9 cellular contexts compared by ENCODE assay signal in genomic region chr14:58343535-58343934, GRCh38. TPM values are rescaled to one million over a fixed set of nuclear protein-coding genes. Genes with fewer than 3 reads are reported as not detected.
A peak's percentile ranks its signal among the peaks of the same experiment; 100 is the strongest.
DNase-seq lines count a peak whose midpoint lies in the region; ATAC-seq, FAIRE-seq and TF ChIP-seq lines count a peak whose summit lies in the region.
"Not testable (repeated sequence)": the region's sequence is repeated elsewhere in the genome, so short reads cannot be mapped to it uniquely, and the experiment has no call there.
"Had no signal": no experiment of that assay in that cellular context is flagged by ENCODE, and none has a peak within 500 bp of the region (broad histone marks: within the 10 kb centered on the region; RNA-seq: fewer than 3 reads in every experiment).

No MANE protein-coding gene starts in this region.

- H3K4me3 ChIP-seq in A549; GM23338; IMR-90 (ENCODE audit: insufficient read depth, low read depth, low read length); K562; cardiac muscle cell: not testable (repeated sequence)

- dilution Hi-C loops in IMR-90 (cut with HindIII; ENCODE audit: low sequenced_read_pairs, unreplicated experiment) = not testable (repeated sequence)

- H3K4ac ChIP-seq in IMR-90 (ENCODE audit: low read depth, low read length) = not testable (repeated sequence)

- not testable (repeated sequence) for H4K20me1 ChIP-seq in GM23338 (replicated peaks; ENCODE audit: insufficient read depth); IMR-90 (ENCODE audit: insufficient read depth, low read length); K562 (replicated peaks; ENCODE audit: control insufficient read depth, insufficient read depth, low read length)

- H2BK15ac ChIP-seq in IMR-90 (ENCODE audit: low read depth, low read length) = not testable (repeated sequence)

- CTCF ChIA-PET in A549 (lab: Yijun Ruan, JAX) = interaction anchor here (0.6 to 0.9 kb wide), 3 partner anchors 9 to 57 kb away, joined by 3 to 4 read pairs (median 3); no protein-coding TSS in a partner anchor
- CTCF ChIA-PET in IMR-90 (lab: Yijun Ruan, JAX); K562 (lab: Yijun Ruan, JAX; ENCODE audit: low intra/inter-chr PET ratio): not testable (repeated sequence)

- not testable (repeated sequence) for H3K27me3 ChIP-seq in GM23338 (ENCODE audit: insufficient read depth); IMR-90 (ENCODE audit: control insufficient read depth, insufficient read depth, low read length); K562 (ENCODE audit: control insufficient read depth in 2 of 2, insufficient read depth in 2 of 2, low read length in 2 of 2); cardiac muscle cell

- not testable (repeated sequence) for H2AK9ac ChIP-seq in IMR-90 (replicated peaks; ENCODE audit: low read depth, low read length, poor library complexity)

- in situ Hi-C loops in IMR-90 (cut with MboI; ENCODE audit: low sequenced_read_pairs); K562 (cut with MboI): not testable (repeated sequence)

- not testable (repeated sequence) for BruUV-seq in IMR-90 (replicated peaks; lab: Mats Ljungman, UMichigan); K562 (replicated peaks; lab: Mats Ljungman, UMichigan)

- peak overlapping the region; percentile 76 for H3K27ac Mint-ChIP-seq in GM23338

- not testable (repeated sequence) for H3K9me3 Mint-ChIP-seq in GM23338

- POLR2A ChIA-PET in A549 (lab: Yijun Ruan, JAX); IMR-90 (lab: Charles Lee; ENCODE audit: unreplicated experiment): not testable (repeated sequence)
- POLR2A ChIA-PET in K562 (lab: Yijun Ruan, JAX) = interaction anchor here (0.9 kb wide), 1 partner anchor 99 kb away, joined by 3 read pairs; the partner anchor contains the start of gene PSMA3

- H3K27ac ChIP-seq in A549; GM23338 (ENCODE audit: low read depth); IMR-90 (ENCODE audit: insufficient read depth, low read length); K562 (ENCODE audit: extremely low read depth, low read depth, low read length): not testable (repeated sequence)
- H3K27ac ChIP-seq in cardiac muscle cell = peak overlapping the region; percentile 33

- not testable (repeated sequence) for H2BK5ac ChIP-seq in IMR-90 (ENCODE audit: low read depth, low read length, poor library complexity, severe bottlenecking)

- not testable (repeated sequence) for H3K9ac ChIP-seq in IMR-90 (ENCODE audit: low read depth, low read length); K562 (ENCODE audit: insufficient read depth in 1 of 2, low read depth in 2 of 2, low read length in 2 of 2)

- not testable (repeated sequence) for H3K9me2 ChIP-seq in GM23338 (ENCODE audit: insufficient read depth)

- TF ChIP-seq CTCF in A549 (IDR thresholded peaks at IDR 0.05); GM23338 (conservative IDR thresholded peaks at IDR 0.05; ENCODE audit: low read depth in 2 of 2); IMR-90 (conservative IDR thresholded peaks at IDR 0.05; ENCODE audit: low read depth, low read length); K562 (IDR thresholded peaks at IDR 0.05 in 2 of 3, conservative IDR thresholded peaks at IDR 0.05 in 1 of 3; ENCODE audit: insufficient read depth in 2 of 3, low read depth in 1 of 3, low read length in 3 of 3); cardiac muscle cell (IDR thresholded peaks at IDR 0.05; ENCODE audit: low read depth, low read length): not testable (repeated sequence)

- not testable (repeated sequence) for H2BK120ac ChIP-seq in IMR-90 (ENCODE audit: low read depth, low read length)

- not testable (repeated sequence) for H3K36me3 ChIP-seq in GM23338 (ENCODE audit: insufficient read depth)
- H3K36me3 ChIP-seq in IMR-90 (ENCODE audit: control insufficient read depth, insufficient read depth, low read length) (peaks cover 20% of the 10 kb centered on the region), K562 (ENCODE audit: control insufficient read depth, insufficient read depth, low read length) (peaks cover 15% of the 10 kb centered on the region; the same call in 2 of the 3 replicates), cardiac muscle cell (peaks cover 38% of the 10 kb centered on the region)

- H3K79me1 ChIP-seq in IMR-90 (ENCODE audit: low read depth in 1 of 2, low read length in 2 of 2) = not testable (repeated sequence)

- DNase-seq in A549 (ENCODE audit: low read depth in 1 of 2, low spot score in 1 of 2); GM23338 (ENCODE audit: low spot score); IMR-90; K562 (ENCODE audit: extremely low read depth in 1 of 4, low spot score in 3 of 4); cardiac muscle cell (ENCODE audit: low read depth in 1 of 2, low spot score in 1 of 2): not testable (repeated sequence)

- not testable (repeated sequence) for H3K4me1 ChIP-seq in A549; GM23338 (ENCODE audit: insufficient read depth); IMR-90 (ENCODE audit: control insufficient read depth, insufficient read depth, low read length); K562 (replicated peaks in 1 of 2; ENCODE audit: control insufficient read depth in 2 of 2, insufficient read depth in 2 of 2, low read length in 2 of 2); cardiac muscle cell (ENCODE audit: low read depth)

- H3K9me3 ChIP-seq in A549; IMR-90 (ENCODE audit: control insufficient read depth, insufficient read depth, low read length); K562 (replicated peaks; ENCODE audit: control insufficient read depth, insufficient read depth, low read depth, low read length); cardiac muscle cell (ENCODE audit: low read depth): not testable (repeated sequence)

- H3K36me3 Mint-ChIP-seq in GM23338 (ENCODE audit: low read depth) = peaks cover 12% of the 10 kb centered on the region; the same call in 2 of the 3 replicates

- not testable (repeated sequence) for H3F3A ChIP-seq in GM23338 (replicated peaks; ENCODE audit: low read depth)

- H4K91ac ChIP-seq in IMR-90 (ENCODE audit: insufficient read depth, low read depth, low read length) = not testable (repeated sequence)

- H2AFZ ChIP-seq in GM23338; IMR-90 (replicated peaks; ENCODE audit: low read length, poor library complexity); K562 (ENCODE audit: low read depth, low read length): not testable (repeated sequence)

- not testable (repeated sequence) for H3K9me1 ChIP-seq in IMR-90 (ENCODE audit: insufficient read depth, low read length); K562 (ENCODE audit: control insufficient read depth, insufficient read depth, low read length)

- H3K4me1 Mint-ChIP-seq in GM23338 = not testable (repeated sequence)

- not testable (repeated sequence) for H3K4me3 Mint-ChIP-seq in GM23338

- not testable (repeated sequence) for H3K79me2 ChIP-seq in GM23338 (replicated peaks; ENCODE audit: insufficient read depth); K562 (ENCODE audit: control insufficient read depth, insufficient read depth, low read length)

- H2BK20ac ChIP-seq in IMR-90 (ENCODE audit: low read depth, low read length) = not testable (repeated sequence)

- H3K27me3 Mint-ChIP-seq in GM23338 (ENCODE audit: insufficient read depth, low read depth, poor library complexity) = not testable (repeated sequence)

- not testable (repeated sequence) for TF ChIP-seq EP300 in A549 (IDR thresholded peaks at IDR 0.05); K562 (IDR thresholded peaks at IDR 0.05; ENCODE audit: low read length)

- H4K5ac ChIP-seq in IMR-90 (ENCODE audit: low read depth, low read length) = not testable (repeated sequence)

- not testable (repeated sequence) for H3K18ac ChIP-seq in IMR-90 (ENCODE audit: low read depth, low read length)

- 94% methylated on average over 3 of the region's 3 CpGs for WGBS in A549 (ENCODE audit: missing lambda C conversion rate)
- no CpG with 5 or more reads among the region's 3 CpGs for WGBS in IMR-90 (ENCODE audit: extremely low coverage in 2 of 2, insufficient read length in 1 of 2), 2 experiments
- 83% methylated on average over 2 of the region's 3 CpGs for WGBS in K562 (ENCODE audit: insufficient coverage, low coverage, missing lambda C conversion rate)

- not testable (repeated sequence) for FAIRE-seq in A549 (lab: Jason Lieb, UNC); K562 (lab: Jason Lieb, UNC)

- TF ChIP-seq RAD21 in A549 (conservative IDR thresholded peaks at IDR 0.05 in 1 of 2, IDR thresholded peaks at IDR 0.05 in 1 of 2); IMR-90 (IDR thresholded peaks at IDR 0.05; ENCODE audit: low read length); K562 (CRISPR knock-in tag; conservative IDR thresholded peaks at IDR 0.05 in 1 of 2, IDR thresholded peaks at IDR 0.05 in 1 of 2): not testable (repeated sequence)

- not testable (repeated sequence) for ATAC-seq in A549; GM23338; IMR-90 (ENCODE audit: low read depth); K562

- not testable (repeated sequence) for H3K56ac ChIP-seq in IMR-90 (ENCODE audit: extremely low read depth, insufficient read depth, low read length)

- not testable (repeated sequence) for H4K8ac ChIP-seq in IMR-90 (ENCODE audit: low read depth in 2 of 2, low read length in 2 of 2)

- TF ChIP-seq POLR2A in A549 (IDR thresholded peaks at IDR 0.05; ENCODE audit: low read length); IMR-90 (IDR thresholded peaks at IDR 0.05; ENCODE audit: low read depth, low read length); K562 (conservative IDR thresholded peaks at IDR 0.05): not testable (repeated sequence)

- not testable (repeated sequence) for H3K23ac ChIP-seq in IMR-90 (ENCODE audit: low read depth, low read length)

- H2AK5ac ChIP-seq in IMR-90 (ENCODE audit: low read depth, low read length) = not testable (repeated sequence)

- H3K4me2 ChIP-seq in A549; GM23338; IMR-90 (ENCODE audit: low read depth, low read length); K562 (ENCODE audit: insufficient read depth, low read length): not testable (repeated sequence)

- H3K14ac ChIP-seq in IMR-90 (replicated peaks; ENCODE audit: low read depth, low read length) = not testable (repeated sequence)

- intact Hi-C loops in IMR-90 (cut with micrococcal nuclease); K562 (cut with micrococcal nuclease): not testable (repeated sequence)

RNA-seq across cellular contexts. Expression of gene ARID4A, which starts 45.2 kb away (rescaled TPM):
- 9.3 and 15.1 TPM in 2 replicates for polyA plus RNA-seq in A549 (2011; rRNA removed)
- polyA plus RNA-seq in A549 (2012; cell fraction: cytosol; rRNA removed) = 1.6 and 2.4 TPM in 2 replicates
- polyA plus RNA-seq in A549 (2012; cell fraction: nucleus; rRNA removed) = 2.0 and 2.5 TPM in 2 replicates
- 6.9 to 9.7 TPM (median 9.0 TPM) in 3 replicates for polyA plus RNA-seq in A549 (2017; fragmentation: RNase III; extraction: RNeasy Plus Mini Kit Qiagen cat#74134 plus additional on column Dnase treatment)
- polyA minus RNA-seq in A549 (2011; rRNA and poly(A)+ RNA removed) = 6.2 and 8.6 TPM in 2 replicates
- total RNA-seq in GM23338 (2014; rRNA removed; shearing (Covaris generic)) = 9.1 and 14.1 TPM in 2 replicates
- polyA plus RNA-seq in GM23338 (2016; fragmentation: Nextera tagmentation; extraction: Ambion mirVana) = 10.8 and 25.4 TPM in 2 replicates
- 3.8 and 6.7 TPM in 2 replicates for total RNA-seq in IMR-90 (2012; rRNA removed)
- 3.3 and 3.4 TPM in 2 replicates for polyA plus RNA-seq in IMR-90 (2012; rRNA removed)
- polyA plus RNA-seq in IMR-90 (2012; cell fraction: cytosol; rRNA removed) = 0.81 and 0.93 TPM in 2 replicates
- polyA plus RNA-seq in IMR-90 (2012; cell fraction: nucleus; rRNA removed; ENCODE audit: low replicate concordance) = 1.3 and 7.7 TPM in 2 replicates
- 15.6 and 79.0 TPM in 2 replicates for total RNA-seq in K562 (2011; cell fraction: chromatin; rRNA removed; ENCODE audit: low replicate concordance)
- 8.3 and 13.4 TPM in 2 replicates for total RNA-seq in K562 (2011; cell fraction: nucleolus; rRNA removed)
- 18.1 and 23.6 TPM in 2 replicates for total RNA-seq in K562 (2011; cell fraction: nucleoplasm; rRNA removed)
- total RNA-seq in K562 (2014; rRNA removed) = 6.5 and 6.9 TPM in 2 replicates
- total RNA-seq in K562 (2014; rRNA removed; fragmentation: Illumina TruSeq; extraction: Trizol) = 9.5 and 11.9 TPM in 2 replicates
- 8.4 and 8.7 TPM in 2 replicates for total RNA-seq in K562 (2015; rRNA removed; fragmentation: Illumina TruSeq; extraction: Trizol)
- 8.4 and 11.5 TPM in 2 replicates for total RNA-seq in K562 (2021)
- polyA plus RNA-seq in K562 (2011; rRNA removed) = 7.3 and 9.0 TPM in 2 replicates
- polyA plus RNA-seq in K562 (2011; cell fraction: cytosol; rRNA removed) = 1.7 and 2.9 TPM in 2 replicates
- polyA plus RNA-seq in K562 (2011; cell fraction: nucleus; rRNA removed) = 8.6 and 15.2 TPM in 2 replicates
- polyA plus RNA-seq in K562 (2012) = 5.5 and 5.7 TPM in 2 replicates
- polyA plus RNA-seq in K562 (2014; fragmentation: Illumina TruSeq; extraction: Trizol) = 7.4 and 9.4 TPM in 2 replicates
- 1 to 10 TPM; 2.4 to 2.8 TPM for polyA plus RNA-seq in K562 (2014; fragmentation: Nextera tagmentation; extraction: Ambion mirVana)
- 7.1 and 7.5 TPM in 2 replicates for polyA plus RNA-seq in K562 (2014; rRNA removed)
- 37.9 and 46.4 TPM in 2 replicates for polyA minus RNA-seq in K562 (2011; rRNA and poly(A)+ RNA removed)
- polyA minus RNA-seq in K562 (2011; cell fraction: cytosol; rRNA and poly(A)+ RNA removed) = 4.4 and 5.8 TPM in 2 replicates
- polyA minus RNA-seq in K562 (2011; cell fraction: nucleus; rRNA and poly(A)+ RNA removed) = 16.8 and 36.8 TPM in 2 replicates
- total RNA-seq in cardiac muscle cell = 7.6 and 14.7 TPM in 2 replicates
- 27.0 and 30.7 TPM in 2 replicates for polyA plus RNA-seq in cardiac muscle cell

RNA-seq across cellular contexts. Expression of gene TOMM20L, which starts 52.2 kb away (rescaled TPM):
- polyA plus RNA-seq in A549 (2011; rRNA removed) (not detected in 2 replicates), A549 (2017; fragmentation: RNase III; extraction: RNeasy Plus Mini Kit Qiagen cat#74134 plus additional on column Dnase treatment) (not detected in 3 replicates), GM23338 (2016; fragmentation: Nextera tagmentation; extraction: Ambion mirVana) (not detected in 2 replicates), IMR-90 (2012; rRNA removed) (not detected in 2 replicates), K562 (2011; rRNA removed) (not detected in 2 replicates), K562 (2014; fragmentation: Illumina TruSeq; extraction: Trizol) (not detected in 2 replicates), K562 (2014; fragmentation: Nextera tagmentation; extraction: Ambion mirVana) (not detected), K562 (2014; rRNA removed) (not detected in 2 replicates), cardiac muscle cell (not detected in 2 replicates)
- polyA plus RNA-seq in A549 (2012; cell fraction: cytosol; rRNA removed) = not detected in 2 replicates
- not detected in 2 replicates for polyA plus RNA-seq in A549 (2012; cell fraction: nucleus; rRNA removed)
- not detected in 2 replicates for polyA minus RNA-seq in A549 (2011; rRNA and poly(A)+ RNA removed)
- not detected in 2 replicates for total RNA-seq in GM23338 (2014; rRNA removed; shearing (Covaris generic))
- total RNA-seq in IMR-90 (2012; rRNA removed) (not detected in 2 replicates), K562 (2014; rRNA removed) (not detected in 2 replicates), K562 (2014; rRNA removed; fragmentation: Illumina TruSeq; extraction: Trizol) (not detected in 2 replicates), K562 (2015; rRNA removed; fragmentation: Illumina TruSeq; extraction: Trizol) (not detected in 2 replicates), K562 (2021) (not detected in 2 replicates), cardiac muscle cell (not detected in 2 replicates)
- polyA plus RNA-seq in IMR-90 (2012; cell fraction: cytosol; rRNA removed) = 1.5 TPM in 1 of 2 replicates, not detected in the other
- polyA plus RNA-seq in IMR-90 (2012; cell fraction: nucleus; rRNA removed; ENCODE audit: low replicate concordance) = not detected in 2 replicates
- total RNA-seq in K562 (2011; cell fraction: chromatin; rRNA removed; ENCODE audit: low replicate concordance) = not detected in 2 replicates
- total RNA-seq in K562 (2011; cell fraction: nucleolus; rRNA removed) = not detected in 2 replicates
- total RNA-seq in K562 (2011; cell fraction: nucleoplasm; rRNA removed) = not detected in 2 replicates
- polyA plus RNA-seq in K562 (2011; cell fraction: cytosol; rRNA removed) = not detected in 2 replicates
- polyA plus RNA-seq in K562 (2011; cell fraction: nucleus; rRNA removed) = not detected in 2 replicates
- not detected in 2 replicates for polyA plus RNA-seq in K562 (2012)
- polyA minus RNA-seq in K562 (2011; rRNA and poly(A)+ RNA removed) = not detected in 2 replicates
- polyA minus RNA-seq in K562 (2011; cell fraction: cytosol; rRNA and poly(A)+ RNA removed) = not detected in 2 replicates
- not detected in 2 replicates for polyA minus RNA-seq in K562 (2011; cell fraction: nucleus; rRNA and poly(A)+ RNA removed)
- total RNA-seq: A172, A673, Calu3 had no signal
- polyA plus RNA-seq: AG04450 had no signal
